8 cellular contexts compared by ENCODE assay signal in the genomic region with DNA sequence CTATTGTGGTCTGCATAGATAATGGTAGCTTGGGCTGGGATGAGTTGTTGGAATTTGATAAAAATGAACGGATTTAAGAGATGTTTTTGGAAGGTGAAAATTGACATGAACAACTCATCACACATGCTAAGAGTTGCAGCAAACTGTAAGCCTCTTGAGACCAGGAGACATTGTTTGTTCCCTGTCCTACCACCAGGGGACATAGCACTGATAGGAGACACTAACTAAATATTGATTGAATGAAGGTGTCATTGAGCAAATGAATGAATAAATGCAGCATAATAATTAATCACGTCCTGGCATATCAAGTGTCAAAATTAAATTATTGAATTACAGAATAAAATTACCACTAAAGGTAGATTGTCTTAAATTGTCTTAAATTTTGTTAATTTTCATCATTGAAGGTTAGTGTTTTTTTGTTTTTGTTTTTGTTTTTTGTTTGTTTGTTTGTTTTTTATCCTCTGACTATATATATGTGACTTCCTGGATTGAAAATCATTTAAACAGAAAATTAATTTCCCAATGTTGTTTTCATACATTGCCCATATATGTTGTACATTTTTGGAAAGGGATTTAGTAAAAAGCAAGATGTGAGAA.
DNase-seq lines count a peak whose midpoint lies in the region; ATAC-seq and TF ChIP-seq lines count a peak whose summit lies in the region.

No MANE protein-coding gene starts in this region.

- peaks cover 4 to 8% of the 10 kb centered on the region in 2 donors for H3K4me1 Mint-ChIP-seq in effector memory CD8-positive, alpha-beta T cell (ENCODE audit: low read depth in 2 of 2)

- no peaks in the 10 kb centered on the region for H3K9me3 Mint-ChIP-seq in effector memory CD8-positive, alpha-beta T cell

- H3K9me3 ChIP-seq in psoas muscle: no peaks in the 10 kb centered on the region

- WGBS in psoas muscle, 3 donors: 75 to 78% (median 76%) methylated on average over 2 of the region's 2 CpGs

- H3K36me3 Mint-ChIP-seq in effector memory CD8-positive, alpha-beta T cell (ENCODE audit: insufficient read depth): peaks cover 2% of the 10 kb centered on the region

- no peak overlapping the region for H3K27ac ChIP-seq in psoas muscle

- no peak overlapping the region for H3K27ac Mint-ChIP-seq in effector memory CD8-positive, alpha-beta T cell

- H3K4me1 ChIP-seq in psoas muscle: no peaks in the 10 kb centered on the region

- H3K4me3 ChIP-seq in psoas muscle: no peak overlapping the region

- peak; percentile 14 for DNase-seq in activated CD4-positive, alpha-beta T cell treated with anti-CD3 and anti-CD28 coated beads for 48 hours
- DNase-seq in activated CD4-positive, alpha-beta T cell treated with anti-CD3 and anti-CD28 coated beads for 1 hour: no peak
- DNase-seq in NAMALWA (ENCODE audit: low spot score) (peak; percentile 60), psoas muscle (no peak), NCI-H524 treated with DMSO at 0.1 percent for 48 hours (lab: John Stamatoyannopoulos, UW) (no peak), EL (no peak)
- peak in 2 of 3 experiments; percentile 12 to 33 for DNase-seq in effector memory CD8-positive, alpha-beta T cell

- TF ChIP-seq CTCF in psoas muscle (IDR thresholded peaks at IDR 0.05): peak; percentile 53

- no peaks in the 10 kb centered on the region for H3K27me3 Mint-ChIP-seq in effector memory CD8-positive, alpha-beta T cell

- H3K27me3 ChIP-seq in psoas muscle (ENCODE audit: insufficient read depth in 3 of 3, low read length in 2 of 3): no peaks in the 10 kb centered on the region

- H3K36me3 ChIP-seq in psoas muscle (ENCODE audit: insufficient read depth in 1 of 2, low read depth in 1 of 2): no peaks in the 10 kb centered on the region

- no peak overlapping the region for H3K4me3 Mint-ChIP-seq in effector memory CD8-positive, alpha-beta T cell

- ATAC-seq in effector memory CD8-positive, alpha-beta T cell (replicated peaks): peak; percentile 51
- ATAC-seq in psoas muscle (peak in 1 of 4 donors; percentile 46), GM19324 (IDR thresholded peaks at IDR 0.05; ENCODE audit: low FRiP score, unreplicated experiment) (no peak)

- intact Hi-C loops in psoas muscle (cut with DNase I): loop anchor here in 1 of 2 donors (5.0 kb wide), 1 partner anchor 262 kb away; no protein-coding TSS in a partner anchor

Comparison
In these comparisons a context has a peak if more than half of its experiments do, and no peak if none do; other contexts are left out.
1. DNase-seq: peak in activated CD4-positive, alpha-beta T cell treated with anti-CD3 and anti-CD28 coated beads for 48 hours (single experiment), NAMALWA (single experiment) and effector memory CD8-positive, alpha-beta T cell (2 of 3); none in activated CD4-positive, alpha-beta T cell treated with anti-CD3 and anti-CD28 coated beads for 1 hour (single experiment), psoas muscle (0 of 2), NCI-H524 treated with DMSO at 0.1 percent for 48 hours (single experiment) and EL (single experiment).